In genomic region chr19:32580901-32581703, GRCh38 we compare ENCODE assay signal across 8 cellular contexts. TPM values are rescaled to one million over a fixed set of nuclear protein-coding genes. Genes with fewer than 3 reads are reported as not detected.
DNase-seq lines count a peak whose midpoint lies in the region; ATAC-seq and TF ChIP-seq lines count a peak whose summit lies in the region.

A gene with protein sequence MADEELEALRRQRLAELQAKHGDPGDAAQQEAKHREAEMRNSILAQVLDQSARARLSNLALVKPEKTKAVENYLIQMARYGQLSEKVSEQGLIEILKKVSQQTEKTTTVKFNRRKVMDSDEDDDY (plus strand): TSS chr19:32581190. CDS start chr19:32581262, 72 bp downstream.

- peak within 1 kb of the TSS; percentile 72 to 82 (median 77) for H3K4me3 ChIP-seq in sigmoid colon

- peak; percentile 75 for ATAC-seq in GM18858 (IDR thresholded peaks at IDR 0.05; ENCODE audit: unreplicated experiment)
- peak; percentile 88 for ATAC-seq in HG03066 (IDR thresholded peaks at IDR 0.05; ENCODE audit: low read depth, unreplicated experiment)

- H3K27ac ChIP-seq in sigmoid colon, result peak within 1 kb of the TSS; percentile 86 to 94 (median 90)

- H3K27me3 Mint-ChIP-seq in brain, result peaks cover 14% of the 10 kb centered on the region

- WGBS in sigmoid colon, 2 donors, result 0 to 1% methylated on average over 81 of the region's 81 CpGs

- no peak for TF ChIP-seq CTCF in brain (conservative IDR thresholded peaks at IDR 0.05)
- TF ChIP-seq CTCF in sigmoid colon (IDR thresholded peaks at IDR 0.05), result no peak

- H3K4me1 ChIP-seq in sigmoid colon, result peaks cover 0 to 16% (median 12%) of the 10 kb centered on the region in 4 donors

- peak within 1 kb of the TSS; percentile 94 to 98 (median 97) for H3K4me3 Mint-ChIP-seq in brain

- H3K36me3 ChIP-seq in sigmoid colon, result peaks cover 0 to 33% (median 0%) of the 10 kb centered on the region in 4 donors

- H3K27me3 ChIP-seq in sigmoid colon, result no peaks in the 10 kb centered on the region

- H3K27ac Mint-ChIP-seq in brain, result peak within 1 kb of the TSS; percentile 68 to 94 (median 81)

- peaks cover 39% of the 10 kb centered on the region for H3K36me3 Mint-ChIP-seq in brain

- TF ChIP-seq POLR2A in sigmoid colon (IDR thresholded peaks at IDR 0.05), result peak; percentile 21 to 28

- peak; percentile 90 for DNase-seq in A172 (ENCODE audit: low spot score)
- peak; percentile 84 for DNase-seq in NCI-H2107 treated with DMSO at 0.1 percent for 48 hours (lab: John Stamatoyannopoulos, UW; ENCODE audit: unreplicated experiment)
- peak; percentile 98 for DNase-seq in UCSD-AML1 (lab: John Stamatoyannopoulos, UW; ENCODE audit: unreplicated experiment)
- DNase-seq in iPS DF 4.7 (ENCODE audit: extremely low read depth, low spot score), result peak; percentile 11
- DNase-seq in sigmoid colon, result peak; percentile 97

- no peak for TF ChIP-seq EP300 in sigmoid colon (IDR thresholded peaks at IDR 0.05)

- H3K4me1 Mint-ChIP-seq in brain, result peaks cover 22% of the 10 kb centered on the region

- intact Hi-C loops in sigmoid colon (cut with DNase I), result loop anchor here (2.0 to 10.0 kb wide), 5 partner anchors 96 to 1229 kb away; partner anchors contain the start of genes ANKRD27 and RGS9BP

- H3K9me3 ChIP-seq in sigmoid colon, result no peaks in the 10 kb centered on the region

- peaks cover 0 to 3% (median 0%) of the 10 kb centered on the region in 5 experiments for H3K9me3 Mint-ChIP-seq in brain

RNA-seq across cellular contexts. Expression of the gene that starts here (rescaled TPM):
- 302 and 527 TPM in 2 replicates for total RNA-seq in A172 (2014; rRNA removed; shearing (Covaris generic))
- 302 TPM for polyA plus RNA-seq in brain (ENCODE audit: insufficient read depth, low read depth, low replicate concordance)
- 100 to 1,000 TPM; 143 to 216 (median 159) TPM for total RNA-seq in sigmoid colon
- 10 to 100 TPM; 70.3 to 90.9 (median 73.1) TPM for polyA plus RNA-seq in sigmoid colon

Comparison
In these comparisons a context has a peak if more than half of its experiments do, and no peak if none do; other contexts are left out.
1. Peak in every context shown above with its lines: DNase-seq, ATAC-seq, H3K4me3 ChIP-seq and H3K27ac ChIP-seq.
2. DNase-seq: peak in every context shown above with its lines; median percentile 98 in UCSD-AML1; 97 in sigmoid colon; 90 in A172; 84 in NCI-H2107 treated with DMSO at 0.1 percent for 48 hours; 11 in iPS DF 4.7.